Comparison of ENCODE assay signal across 8 cellular contexts in genomic region chr2:167294031-167294774, GRCh38. TPM values are rescaled to one million over a fixed set of nuclear protein-coding genes. Genes with fewer than 3 reads are reported as not detected.
A peak's percentile ranks its signal among the peaks of the same experiment; 100 is the strongest.
DNase-seq lines count a peak whose midpoint lies in the region; ATAC-seq and TF ChIP-seq lines count a peak whose summit lies in the region.

No MANE protein-coding gene starts in this region.

- DNase-seq in ELF-1 (ENCODE audit: low read depth, low spot score) = peak; percentile 33
- DNase-seq in NCI-H2227 (lab: John Stamatoyannopoulos, UW; ENCODE audit: unreplicated experiment) = peak; percentile 59
- peak; percentile 67 for DNase-seq in choroid plexus epithelial cell (ENCODE audit: low read depth)
- peak; percentile 56 for DNase-seq in left kidney (ENCODE audit: low read depth, low spot score)
- DNase-seq in testis = peak; percentile 23

- no peak overlapping the region for H3K27ac ChIP-seq in testis

- ATAC-seq in HG03039 (IDR thresholded peaks at IDR 0.05; ENCODE audit: unreplicated experiment) (no peak), GM21576 (IDR thresholded peaks at IDR 0.05; ENCODE audit: unreplicated experiment) (no peak), GM21360 (IDR thresholded peaks at IDR 0.05; ENCODE audit: unreplicated experiment) (no peak)

- H3K4me3 ChIP-seq in choroid plexus epithelial cell (ENCODE audit: low read depth, low read length) = peak overlapping the region; percentile 79
- peak overlapping the region; percentile 72 to 83 for H3K4me3 ChIP-seq in testis

- H3K36me3 ChIP-seq in testis (ENCODE audit: low read depth, missing control alignments) = no peaks in the 10 kb centered on the region

- no peaks in the 10 kb centered on the region for H3K27me3 ChIP-seq in testis

- WGBS in testis, 2 donors = 2% methylated on average over 18 to 34 of the region's 35 CpGs

- TF ChIP-seq CTCF in choroid plexus epithelial cell (conservative IDR thresholded peaks at IDR 0.05; ENCODE audit: low read depth, low read length) (no peak), testis (IDR thresholded peaks at IDR 0.05) (no peak)

- no peaks in the 10 kb centered on the region for H3K4me1 ChIP-seq in testis

- intact Hi-C loops in testis (cut with DNase I; ENCODE audit: low total_unique reads) = no loop called here

- no peaks in the 10 kb centered on the region for H3K9me3 ChIP-seq in testis

- no peak for TF ChIP-seq POLR2A in testis (IDR thresholded peaks at IDR 0.05)

RNA-seq across cellular contexts. Expression of gene B3GALT1, which starts 1.4 kb away (rescaled TPM):
- 1 to 10 TPM; 1.5 to 1.8 TPM for total RNA-seq in testis
- polyA plus RNA-seq in testis (ENCODE audit: insufficient read depth, low read depth, low replicate concordance) = 0.71 TPM
